Comparison of ENCODE assay signal across 23 cellular contexts in genomic region chr11:9820260-9820659, GRCh38.
DNase-seq lines count a peak whose midpoint lies in the region; ATAC-seq and TF ChIP-seq lines count a peak whose summit lies in the region.
"Had no signal": no experiment of that assay in that cellular context is flagged by ENCODE, and none has a peak within 500 bp of the region (broad histone marks: within the 10 kb centered on the region; RNA-seq: fewer than 3 reads in every experiment).

No MANE protein-coding gene starts in this region.

- no peaks in the 10 kb centered on the region for H4K20me1 ChIP-seq in hepatocyte (ENCODE audit: insufficient read depth, poor library complexity, severe bottlenecking)
- H4K20me1 ChIP-seq: BLaER1 treated with 17β-estradiol and CSF1 and Interleukin-3, amounts not matched to agents 10 nM and 100 nM had no signal

- H3K27ac ChIP-seq in epithelial cell of prostate = peak overlapping the region; percentile 62
- peak overlapping the region; percentile 31 for H3K27ac ChIP-seq in hepatocyte
- no peak overlapping the region for H3K27ac ChIP-seq in upper lobe of right lung
- H3K27ac ChIP-seq: adrenal gland; BLaER1 treated with 17β-estradiol and CSF1 and Interleukin-3, amounts not matched to agents 10 nM and 100 nM; ovary; stomach had no signal

- peaks cover 13% of the 10 kb centered on the region for H3K4me1 ChIP-seq in hepatocyte (ENCODE audit: insufficient read depth)
- H3K4me1 ChIP-seq in upper lobe of right lung = peaks cover 4% of the 10 kb centered on the region
- H3K4me1 ChIP-seq: adrenal gland; BLaER1 treated with 17β-estradiol and CSF1 and Interleukin-3, amounts not matched to agents 10 nM and 100 nM had no signal

- DNase-seq in DMS 273 (lab: John Stamatoyannopoulos, UW; ENCODE audit: unreplicated experiment) (peak; percentile 1), DMS 273 treated with DMSO at 0.1 percent for 48 hours (lab: John Stamatoyannopoulos, UW) (no peak), epithelial cell of prostate (ENCODE audit: low read depth, low spot score) (no peak), hepatocyte (ENCODE audit: low spot score) (no peak), upper lobe of right lung (no peak), CD1c-positive myeloid dendritic cell (ENCODE audit: extremely low spot score) (no peak)
- DNase-seq: activated CD4-positive, alpha-beta T cell treated with anti-CD3 and anti-CD28 coated beads, Interleukin-2, amount 10 ng/mL, durations not matched to agents 7 days and 5 days; activated gamma-delta T cell; adrenal gland; caudate nucleus; effector CD4-positive, alpha-beta T cell; GDM1; naive thymus-derived CD8-positive, alpha-beta T cell; NCI-H1048; NCI-H524; ovary; SHP77; stimulated activated CD4-positive, alpha-beta T cell treated with anti-CD3 and anti-CD28 coated beads, Interleukin-2, amount 100 ng/mL, for 48 hours; stomach had no signal

- H3K27me3 ChIP-seq in hepatocyte (no peaks in the 10 kb centered on the region), upper lobe of right lung (no peaks in the 10 kb centered on the region)
- H3K27me3 ChIP-seq: adrenal gland; BLaER1 treated with 17β-estradiol and CSF1 and Interleukin-3, amounts not matched to agents 10 nM and 100 nM; ovary; stomach had no signal

- H3K9me2 ChIP-seq in hepatocyte (replicated peaks; ENCODE audit: insufficient read depth) = no peaks in the 10 kb centered on the region

- H3K4me3 ChIP-seq in hepatocyte (no peak overlapping the region), upper lobe of right lung (no peak overlapping the region)
- H3K4me3 ChIP-seq: adrenal gland; BLaER1 treated with 17β-estradiol and CSF1 and Interleukin-3, amounts not matched to agents 10 nM and 100 nM; ovary; skin epidermis; stomach had no signal

- H3K4me2 ChIP-seq in hepatocyte = no peak overlapping the region
- H3K4me2 ChIP-seq: BLaER1 treated with 17β-estradiol and CSF1 and Interleukin-3, amounts not matched to agents 10 nM and 100 nM had no signal

- intact Hi-C loops in upper lobe of right lung (cut with DNase I) = no loop called here

- no peaks in the 10 kb centered on the region for H3K9me3 ChIP-seq in hepatocyte (ENCODE audit: low read depth)
- H3K9me3 ChIP-seq in upper lobe of right lung = no peaks in the 10 kb centered on the region
- H3K9me3 ChIP-seq: adrenal gland; BLaER1 treated with 17β-estradiol and CSF1 and Interleukin-3, amounts not matched to agents 10 nM and 100 nM; ovary; stomach had no signal

- 39% methylated on average over 1 of the region's 1 CpG for WGBS in hepatocyte (ENCODE audit: low lambda C conversion rate, missing lambda C conversion rate)

- H3K36me3 ChIP-seq in hepatocyte (replicated peaks; ENCODE audit: insufficient read depth, low read depth) (no peaks in the 10 kb centered on the region), upper lobe of right lung (no peaks in the 10 kb centered on the region)
- H3K36me3 ChIP-seq: adrenal gland, ovary had no signal

- ATAC-seq in upper lobe of right lung (peak; percentile 29), HG03159 (IDR thresholded peaks at IDR 0.05; ENCODE audit: unreplicated experiment) (no peak), HG03469 (IDR thresholded peaks at IDR 0.05; ENCODE audit: unreplicated experiment) (no peak)
- ATAC-seq: naive thymus-derived CD8-positive, alpha-beta T cell had no signal

- H3K79me2 ChIP-seq in hepatocyte = no peaks in the 10 kb centered on the region

- H2AFZ ChIP-seq in hepatocyte = no peak overlapping the region

- TF ChIP-seq CTCF in hepatocyte (IDR thresholded peaks at IDR 0.05; ENCODE audit: poor library complexity) (no peak), upper lobe of right lung (IDR thresholded peaks at IDR 0.05) (no peak)
